16 cellular contexts compared by ENCODE assay signal in the genomic region with DNA sequence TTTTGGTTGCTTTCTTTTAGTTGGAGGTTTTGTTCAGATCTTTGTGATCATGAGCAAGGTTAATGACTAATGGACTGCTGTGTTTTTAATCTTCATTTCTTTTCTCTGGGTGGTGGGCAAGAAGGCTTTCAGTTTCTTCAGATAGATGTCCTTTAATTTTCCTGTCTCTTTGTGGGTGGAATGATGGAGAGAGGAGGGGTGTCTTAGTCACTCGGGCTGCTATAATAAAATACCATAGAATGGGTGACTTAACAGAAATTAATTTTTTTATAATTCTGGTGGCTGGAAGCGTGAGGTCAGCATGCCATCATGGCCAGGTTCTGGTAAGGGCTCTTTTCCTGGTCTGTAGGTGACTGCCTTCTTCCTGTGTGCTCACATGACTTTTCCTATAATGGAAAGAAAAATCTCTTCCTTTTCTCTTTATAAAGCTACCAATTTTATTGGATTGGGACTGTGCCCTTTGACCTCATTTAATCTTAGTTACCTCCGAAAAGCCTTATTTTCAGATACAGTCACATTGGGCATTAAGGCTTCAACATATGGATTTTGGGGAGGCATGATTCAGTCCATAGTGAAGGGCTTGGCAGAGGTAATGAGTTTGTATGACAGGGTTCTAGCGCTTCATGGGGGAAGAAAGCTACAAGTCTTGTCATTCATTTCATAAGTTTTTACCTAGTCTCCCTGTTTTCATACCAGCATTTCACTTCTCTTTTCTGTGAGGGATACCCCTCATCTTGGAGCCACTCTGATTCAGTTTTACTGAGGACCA. TPM values are rescaled to one million over a fixed set of nuclear protein-coding genes. Genes with fewer than 3 reads are reported as not detected.
A peak's percentile ranks its signal among the peaks of the same experiment; 100 is the strongest.
DNase-seq lines count a peak whose midpoint lies in the region; ATAC-seq and TF ChIP-seq lines count a peak whose summit lies in the region.
"Had no signal": no experiment of that assay in that cellular context is flagged by ENCODE, and none has a peak within 500 bp of the region (broad histone marks: within the 10 kb centered on the region; RNA-seq: fewer than 3 reads in every experiment).

No MANE protein-coding gene starts in this region.

- H3K4me1 Mint-ChIP-seq in Caco-2 (ENCODE audit: low read depth, unreplicated experiment) (peaks cover 15% of the 10 kb centered on the region), T-cell (peaks cover 72 to 83% (median 72%) of the 10 kb centered on the region in 3 donors)

- CTCF ChIA-PET in Caco-2 (lab: Charles Lee), result no interaction called here
- CTCF ChIA-PET in T-cell (lab: Charles Lee), result interaction anchor here (0.6 to 1.0 kb wide), 4 partner anchors 43 to 65 kb away, joined by 3 to 5 read pairs (median 4); no protein-coding TSS in a partner anchor
- CTCF ChIA-PET in PC-9 (lab: Charles Lee), result interaction anchor here (0.5 kb wide), 1 partner anchor 14 kb away, joined by 3 read pairs; no protein-coding TSS in a partner anchor

- intact Hi-C loops in Caco-2 (cut with micrococcal nuclease; ENCODE audit: unreplicated experiment) (no loop called here), left colon (cut with DNase I, micrococcal nuclease) (no loop called here), left ventricle myocardium superior (cut with micrococcal nuclease) (no loop called here), PC-9 (cut with micrococcal nuclease; ENCODE audit: unreplicated experiment) (no loop called here)

- ATAC-seq in T-cell (replicated peaks in 1 of 4) (no peak), left colon (peak; percentile 58), left ventricle myocardium superior (no peak)
- ATAC-seq: esophagus mucosa, psoas muscle had no signal

- BruUV-seq in Caco-2 (replicated peaks; lab: Mats Ljungman, UMichigan), result no TSS peak
- BruUV-seq in PC-9 (replicated peaks; lab: Mats Ljungman, UMichigan), result no TSS peak

- H3K27me3 Mint-ChIP-seq in Caco-2 (ENCODE audit: insufficient read depth, unreplicated experiment), result no peaks in the 10 kb centered on the region
- H3K27me3 Mint-ChIP-seq in T-cell, result no peaks in the 10 kb centered on the region

- no peaks in the 10 kb centered on the region for H3K9me2 ChIP-seq in PC-9 (ENCODE audit: insufficient read depth)

- H3K36me3 ChIP-seq in Caco-2 (ENCODE audit: control insufficient read depth, insufficient read depth, low read length) (no peaks in the 10 kb centered on the region), PC-9 (ENCODE audit: low read depth) (no peaks in the 10 kb centered on the region)

- H2AFZ ChIP-seq in PC-9, result no peak overlapping the region

- H3K4me3 Mint-ChIP-seq in Caco-2 (ENCODE audit: unreplicated experiment) (no peak overlapping the region), T-cell (peak overlapping the region; percentile 4 to 33 (median 4))

- H3K36me3 Mint-ChIP-seq in Caco-2 (ENCODE audit: insufficient read depth, unreplicated experiment), result peaks cover 17% of the 10 kb centered on the region
- peaks cover 7% of the 10 kb centered on the region for H3K36me3 Mint-ChIP-seq in T-cell

- 0 out of 2 replicates have a peak, but pooled peaks cover 9% of the 10 kb centered on the region for H3F3A ChIP-seq in PC-9 (ENCODE audit: insufficient read depth, low read depth)

- H3K27ac Mint-ChIP-seq in Caco-2 (ENCODE audit: unreplicated experiment) (peak overlapping the region; percentile 21), T-cell (peak overlapping the region; percentile 4 to 5)

- no peak overlapping the region for H3K4me2 ChIP-seq in PC-9
- H3K4me2 ChIP-seq: BLaER1 had no signal

- H3K9me3 Mint-ChIP-seq in Caco-2 (ENCODE audit: unreplicated experiment) (no peaks in the 10 kb centered on the region), T-cell (no peaks in the 10 kb centered on the region)

- no peaks in the 10 kb centered on the region; the same call in 1 of the 2 replicates for H4K20me1 ChIP-seq in PC-9 (ENCODE audit: insufficient read depth)

- H3K4me1 ChIP-seq in Caco-2, result peaks cover 7% of the 10 kb centered on the region; the same call in 1 of the 2 replicates
- H3K4me1 ChIP-seq in PC-9 (replicated peaks; ENCODE audit: insufficient read depth), result peaks cover 23% of the 10 kb centered on the region

- no peaks in the 10 kb centered on the region for H3K27me3 ChIP-seq in Caco-2 (replicated peaks; ENCODE audit: control insufficient read depth, insufficient read depth, low read length)
- H3K27me3 ChIP-seq in PC-9 (ENCODE audit: insufficient read depth, low read depth), result no peaks in the 10 kb centered on the region
- H3K27me3 ChIP-seq: BLaER1, stomach had no signal

- H3K4me3 ChIP-seq in Caco-2 (ENCODE audit: low read depth, low read length) (no peak overlapping the region), PC-9 (no peak overlapping the region)
- H3K4me3 ChIP-seq: BLaER1, psoas muscle, stomach had no signal

- H3K79me2 ChIP-seq in PC-9 (ENCODE audit: low read depth), result peaks cover 91% of the 10 kb centered on the region

- H3K27ac ChIP-seq in PC-9, result no peak overlapping the region
- H3K27ac ChIP-seq: BLaER1, psoas muscle had no signal

- DNase-seq in A172 (ENCODE audit: low spot score) (peak; percentile 29), Caco-2 (no peak), T-cell (no peak), left colon (no peak), left ventricle myocardium superior (no peak), PC-9 (no peak), GM19238 (ENCODE audit: insufficient read length, low spot score) (no peak), LoVo (ENCODE audit: low spot score) (no peak)
- DNase-seq: activated naive CD4-positive, alpha-beta T cell treated with anti-CD3 and anti-CD28 coated beads, Interleukin-2, amount 50 U/mL, for 16 hours; KG1; NCI-H2081; psoas muscle; stimulated activated CD4-positive, alpha-beta T cell treated with anti-CD3 and anti-CD28 coated beads, Interleukin-2, amount 100 ng/mL, for 48 hours; stomach had no signal

- TF ChIP-seq CTCF in Caco-2 (IDR thresholded peaks at IDR 0.05; ENCODE audit: insufficient read depth in 1 of 2, low read depth in 1 of 2, low read length in 1 of 2, severe bottlenecking in 1 of 2, unreplicated experiment in 1 of 2) (no peak), PC-9 (conservative IDR thresholded peaks at IDR 0.05) (no peak)

- POLR2A ChIA-PET in Caco-2 (lab: Charles Lee), result no interaction called here
- POLR2A ChIA-PET in T-cell (lab: Charles Lee), result interaction anchor here in 1 of 2 donors (0.5 kb wide), 1 partner anchor 166 kb away, joined by 3 read pairs; no protein-coding TSS in a partner anchor
- POLR2A ChIA-PET in PC-9 (lab: Charles Lee; ENCODE audit: unreplicated experiment), result no interaction called here

- H3K9me3 ChIP-seq in Caco-2 (no peaks in the 10 kb centered on the region), PC-9 (ENCODE audit: insufficient read depth, low read depth) (no peaks in the 10 kb centered on the region)
- H3K9me3 ChIP-seq: psoas muscle, stomach had no signal

RNA-seq across cellular contexts. Expression of gene RSBN1L, which starts 6.4 kb away (rescaled TPM):
- total RNA-seq in A172 (2014; rRNA removed; shearing (Covaris generic)), result 19.4 and 20.5 TPM in 2 replicates
- total RNA-seq in Caco-2 (2022) (21.4 and 25.3 TPM in 2 replicates), T-cell (10 to 100 TPM; 27.1 to 35.9 (median 32.4) TPM), left colon (10 to 100 TPM; 20.8 to 22.5 TPM), left ventricle myocardium superior (10.1 TPM), PC-9 (2021) (13.3 and 20.7 TPM in 2 replicates)
